In genomic region chr15:28813392-28813791, GRCh38 we compare ENCODE assay signal across 15 cellular contexts. TPM values are rescaled to one million over a fixed set of nuclear protein-coding genes. Genes with fewer than 3 reads are reported as not detected.
DNase-seq lines count a peak whose midpoint lies in the region; ATAC-seq, FAIRE-seq and TF ChIP-seq lines count a peak whose summit lies in the region.
"Not testable (repeated sequence)": the region's sequence is repeated elsewhere in the genome, so short reads cannot be mapped to it uniquely, and the experiment has no call there.
"Had no signal": no experiment of that assay in that cellular context is flagged by ENCODE, and none has a peak within 500 bp of the region (broad histone marks: within the 10 kb centered on the region; RNA-seq: fewer than 3 reads in every experiment).

No MANE protein-coding gene starts in this region.

- TF ChIP-seq POLR2A in K562 (conservative IDR thresholded peaks at IDR 0.05), result not testable (repeated sequence)

- H3K36me3 ChIP-seq in Loucy (ENCODE audit: insufficient read depth, low read length); K562 (ENCODE audit: control insufficient read depth, insufficient read depth, low read length); neural progenitor cell: not testable (repeated sequence)

- peak overlapping the region; percentile 24 for H3K4me2 ChIP-seq in Loucy (ENCODE audit: low read depth, low read length, poor library complexity, severe bottlenecking)
- H3K4me2 ChIP-seq in K562 (ENCODE audit: insufficient read depth, low read length); neural progenitor cell: not testable (repeated sequence)

- H3K9me3 ChIP-seq in Loucy (ENCODE audit: insufficient read depth, low read depth, low read length); K562 (replicated peaks; ENCODE audit: control insufficient read depth, insufficient read depth, low read depth, low read length); neural progenitor cell (ENCODE audit: low read depth): not testable (repeated sequence)

- not testable (repeated sequence) for H3K4me1 ChIP-seq in Loucy (ENCODE audit: insufficient read depth, low read length, poor library complexity, severe bottlenecking); K562 (replicated peaks in 1 of 2; ENCODE audit: control insufficient read depth in 2 of 2, insufficient read depth in 2 of 2, low read length in 2 of 2); neural progenitor cell

- CTCF ChIA-PET in K562 (lab: Yijun Ruan, JAX; ENCODE audit: low intra/inter-chr PET ratio), result not testable (repeated sequence)

- not testable (repeated sequence) for H3K27ac ChIP-seq in K562 (ENCODE audit: extremely low read depth, low read depth, low read length); neural progenitor cell

- 0% methylated on average over 1 of the region's 2 CpGs for WGBS in K562 (ENCODE audit: insufficient coverage, low coverage, missing lambda C conversion rate)

- TF ChIP-seq CTCF in Loucy (conservative IDR thresholded peaks at IDR 0.05; ENCODE audit: low read length); K562 (IDR thresholded peaks at IDR 0.05 in 2 of 3, conservative IDR thresholded peaks at IDR 0.05 in 1 of 3; ENCODE audit: insufficient read depth in 2 of 3, low read depth in 1 of 3, low read length in 3 of 3); neural progenitor cell (IDR thresholded peaks at IDR 0.05): not testable (repeated sequence)

- TF ChIP-seq RAD21 in K562 (CRISPR knock-in tag; conservative IDR thresholded peaks at IDR 0.05 in 1 of 2, IDR thresholded peaks at IDR 0.05 in 1 of 2), result not testable (repeated sequence)

- H3F3A ChIP-seq in Loucy (ENCODE audit: low read depth); neural progenitor cell (ENCODE audit: low read depth): not testable (repeated sequence)

- not testable (repeated sequence) for BruUV-seq in K562 (replicated peaks; lab: Mats Ljungman, UMichigan)

- H3K27me3 Mint-ChIP-seq in activated CD4-positive, alpha-beta T cell treated with anti-CD3 and anti-CD28 coated beads, Interleukin-2, amount 10 ng/mL, durations not matched to agents 24 days and 14 days, result peaks cover 50% of the 10 kb centered on the region
- H3K27me3 Mint-ChIP-seq in activated T-helper 17 cell treated with anti-CD3 and anti-CD28 coated beads, Interleukin-2, amount 50 U/mL, for 72 hours; activated naive CD8-positive, alpha-beta T cell; neural progenitor cell (ENCODE audit: insufficient read depth, low read depth); stimulated activated naive CD8-positive, alpha-beta T cell treated with anti-CD3 and anti-CD28 coated beads, Interleukin-15, amount 100 ng/mL, for 72 hours: not testable (repeated sequence)

- not testable (repeated sequence) for TF ChIP-seq EP300 in K562 (IDR thresholded peaks at IDR 0.05; ENCODE audit: low read length)

- intact Hi-C loops in activated CD4-positive, alpha-beta T cell treated with anti-CD3 and anti-CD28 coated beads, Interleukin-2, amount 10 ng/mL, durations not matched to agents 24 days and 14 days (cut with micrococcal nuclease); K562 (cut with micrococcal nuclease): not testable (repeated sequence)

- not testable (repeated sequence) for H4K20me1 ChIP-seq in Loucy (ENCODE audit: insufficient read depth, low read length, poor library complexity, severe bottlenecking); K562 (replicated peaks; ENCODE audit: control insufficient read depth, insufficient read depth, low read length); neural progenitor cell (ENCODE audit: low read depth)

- H3K4me1 Mint-ChIP-seq in activated CD4-positive, alpha-beta T cell treated with anti-CD3 and anti-CD28 coated beads, Interleukin-2, amount 10 ng/mL, durations not matched to agents 24 days and 14 days; activated T-helper 17 cell treated with anti-CD3 and anti-CD28 coated beads, Interleukin-2, amount 50 U/mL, for 72 hours: not testable (repeated sequence)
- H3K4me1 Mint-ChIP-seq in activated naive CD8-positive, alpha-beta T cell (ENCODE audit: low read depth), result peaks cover 21% of the 10 kb centered on the region
- peaks cover 12% of the 10 kb centered on the region for H3K4me1 Mint-ChIP-seq in neural progenitor cell
- H3K4me1 Mint-ChIP-seq in stimulated activated naive CD8-positive, alpha-beta T cell treated with anti-CD3 and anti-CD28 coated beads, Interleukin-15, amount 100 ng/mL, for 72 hours, result peaks cover 14% of the 10 kb centered on the region

- not testable (repeated sequence) for H3K9ac ChIP-seq in Loucy (ENCODE audit: low read depth, low read length, poor library complexity, severe bottlenecking); K562 (ENCODE audit: insufficient read depth in 1 of 2, low read depth in 2 of 2, low read length in 2 of 2); neural progenitor cell

- not testable (repeated sequence) for H3K9me1 ChIP-seq in K562 (ENCODE audit: control insufficient read depth, insufficient read depth, low read length)

- H3K79me2 ChIP-seq in Loucy (ENCODE audit: insufficient read depth, low read length); K562 (ENCODE audit: control insufficient read depth, insufficient read depth, low read length); neural progenitor cell (ENCODE audit: low read depth): not testable (repeated sequence)

- POLR2A ChIA-PET in K562 (lab: Yijun Ruan, JAX), result not testable (repeated sequence)

- not testable (repeated sequence) for FAIRE-seq in K562 (lab: Jason Lieb, UNC)

- peak overlapping the region; percentile 12 for H3K4me3 Mint-ChIP-seq in activated CD4-positive, alpha-beta T cell treated with anti-CD3 and anti-CD28 coated beads, Interleukin-2, amount 10 ng/mL, durations not matched to agents 24 days and 14 days
- H3K4me3 Mint-ChIP-seq in activated T-helper 17 cell treated with anti-CD3 and anti-CD28 coated beads, Interleukin-2, amount 50 U/mL, for 72 hours; neural progenitor cell: not testable (repeated sequence)
- peak overlapping the region; percentile 30 for H3K4me3 Mint-ChIP-seq in activated naive CD8-positive, alpha-beta T cell
- H3K4me3 Mint-ChIP-seq in stimulated activated naive CD8-positive, alpha-beta T cell treated with anti-CD3 and anti-CD28 coated beads, Interleukin-15, amount 100 ng/mL, for 72 hours, result peak overlapping the region; percentile 38 to 39

- H3K27ac Mint-ChIP-seq in activated CD4-positive, alpha-beta T cell treated with anti-CD3 and anti-CD28 coated beads, Interleukin-2, amount 10 ng/mL, durations not matched to agents 24 days and 14 days; activated T-helper 17 cell treated with anti-CD3 and anti-CD28 coated beads, Interleukin-2, amount 50 U/mL, for 72 hours; activated naive CD8-positive, alpha-beta T cell; neural progenitor cell; stimulated activated naive CD8-positive, alpha-beta T cell treated with anti-CD3 and anti-CD28 coated beads, Interleukin-15, amount 100 ng/mL, for 72 hours: not testable (repeated sequence)

- not testable (repeated sequence) for DNase-seq in activated CD4-positive, alpha-beta T cell treated with anti-CD3 and anti-CD28 coated beads, Interleukin-2, amount 10 ng/mL, durations not matched to agents 24 days and 14 days; K562 (ENCODE audit: extremely low read depth in 1 of 4, low spot score in 3 of 4); neural progenitor cell (ENCODE audit: low spot score); stimulated activated naive CD8-positive, alpha-beta T cell treated with anti-CD3 and anti-CD28 coated beads, Interleukin-15, amount 100 ng/mL, for 72 hours

- ATAC-seq in activated T-helper 17 cell treated with anti-CD3 and anti-CD28 coated beads, Interleukin-2, amount 50 U/mL, for 72 hours (replicated peaks), result peak; percentile 74
- not testable (repeated sequence) for ATAC-seq in K562; stimulated activated naive CD8-positive, alpha-beta T cell treated with anti-CD3 and anti-CD28 coated beads, Interleukin-15, amount 100 ng/mL, for 72 hours

- not testable (repeated sequence) for H3K36me3 Mint-ChIP-seq in activated CD4-positive, alpha-beta T cell treated with anti-CD3 and anti-CD28 coated beads, Interleukin-2, amount 10 ng/mL, durations not matched to agents 24 days and 14 days (ENCODE audit: low read depth); activated T-helper 17 cell treated with anti-CD3 and anti-CD28 coated beads, Interleukin-2, amount 50 U/mL, for 72 hours (ENCODE audit: low read depth); activated naive CD8-positive, alpha-beta T cell; neural progenitor cell

- not testable (repeated sequence) for H3K27me3 ChIP-seq in Loucy (ENCODE audit: insufficient read depth, low read length, poor library complexity, severe bottlenecking); K562 (ENCODE audit: control insufficient read depth in 2 of 2, insufficient read depth in 2 of 2, low read length in 2 of 2); neural progenitor cell

- not testable (repeated sequence) for H3K9me2 ChIP-seq in Loucy (replicated peaks; ENCODE audit: low read depth, low read length)

- in situ Hi-C loops in K562 (cut with MboI), result not testable (repeated sequence)

- H2AFZ ChIP-seq in Loucy (ENCODE audit: low read length), result not testable (repeated sequence)
- H2AFZ ChIP-seq in K562 (ENCODE audit: low read depth, low read length) (peak overlapping the region; percentile 79), neural progenitor cell (replicated peaks) (peak overlapping the region; percentile 58)

- H3K9me3 Mint-ChIP-seq in activated CD4-positive, alpha-beta T cell treated with anti-CD3 and anti-CD28 coated beads, Interleukin-2, amount 10 ng/mL, durations not matched to agents 24 days and 14 days; activated T-helper 17 cell treated with anti-CD3 and anti-CD28 coated beads, Interleukin-2, amount 50 U/mL, for 72 hours; activated naive CD8-positive, alpha-beta T cell (ENCODE audit: low read depth); neural progenitor cell; stimulated activated naive CD8-positive, alpha-beta T cell treated with anti-CD3 and anti-CD28 coated beads, Interleukin-15, amount 100 ng/mL, for 72 hours: not testable (repeated sequence)

- not testable (repeated sequence) for H3K4me3 ChIP-seq in Loucy (ENCODE audit: low read length, poor library complexity, severe bottlenecking); K562; neural progenitor cell

RNA-seq across cellular contexts. Expression of gene GOLGA6L7, which starts 35.1 kb away (rescaled TPM):
- total RNA-seq in activated CD4-positive, alpha-beta T cell treated with anti-CD3 and anti-CD28 coated beads, Interleukin-2, amount 10 ng/mL, durations not matched to agents 24 days and 14 days, result not detected in 2 replicates
- total RNA-seq in activated T-helper 17 cell treated with anti-CD3 and anti-CD28 coated beads, Interleukin-2, amount 50 U/mL, for 72 hours, result not detected
- total RNA-seq in K562 (2011; cell fraction: chromatin; rRNA removed; ENCODE audit: low replicate concordance), result 0.67 and 2.1 TPM in 2 replicates
- 0.39 TPM in 1 of 2 replicates, not detected in the other for total RNA-seq in K562 (2011; cell fraction: nucleolus; rRNA removed)
- 1.3 and 1.9 TPM in 2 replicates for total RNA-seq in K562 (2011; cell fraction: nucleoplasm; rRNA removed)
- not detected in 2 replicates for total RNA-seq in K562 (2014; rRNA removed)
- total RNA-seq in K562 (2014; rRNA removed; fragmentation: Illumina TruSeq; extraction: Trizol), result not detected in 2 replicates
- total RNA-seq in K562 (2015; rRNA removed; fragmentation: Illumina TruSeq; extraction: Trizol), result not detected in 2 replicates
- 0.11 TPM in 1 of 2 replicates, not detected in the other for total RNA-seq in K562 (2021)
- 0.11 and 0.42 TPM in 2 replicates for polyA plus RNA-seq in K562 (2011; rRNA removed)
- 0.38 TPM in 1 of 2 replicates, not detected in the other for polyA plus RNA-seq in K562 (2011; cell fraction: cytosol; rRNA removed)
- polyA plus RNA-seq in K562 (2011; cell fraction: nucleus; rRNA removed), result 0.26 and 0.86 TPM in 2 replicates
- 0.40 and 0.44 TPM in 2 replicates for polyA plus RNA-seq in K562 (2012)
- not detected in 2 replicates for polyA plus RNA-seq in K562 (2014; fragmentation: Illumina TruSeq; extraction: Trizol)
- polyA plus RNA-seq in K562 (2014; fragmentation: Nextera tagmentation; extraction: Ambion mirVana), result under 1 TPM in 1 of 2 experiments, not detected in 1; 0.14 TPM
- polyA plus RNA-seq in K562 (2014; rRNA removed), result not detected in 2 replicates
- 0.28 and 0.51 TPM in 2 replicates for polyA minus RNA-seq in K562 (2011; rRNA and poly(A)+ RNA removed)
- polyA minus RNA-seq in K562 (2011; cell fraction: cytosol; rRNA and poly(A)+ RNA removed), result not detected in 2 replicates
- 0.56 TPM in 1 of 2 replicates, not detected in the other for polyA minus RNA-seq in K562 (2011; cell fraction: nucleus; rRNA and poly(A)+ RNA removed)
- total RNA-seq in neural progenitor cell (ENCODE audit: low replicate concordance), result not detected in 2 replicates
- total RNA-seq: CD4-positive, alpha-beta T cell; CD8-positive, alpha-beta memory T cell; GM12878; GM23338; H4; H9 had no signal
- polyA plus RNA-seq: A549; CD14-positive monocyte; CD8-positive, alpha-beta memory T cell; GM12878 had no signal
